ENCODE assay signal across 1 cellular context in the genomic region with DNA sequence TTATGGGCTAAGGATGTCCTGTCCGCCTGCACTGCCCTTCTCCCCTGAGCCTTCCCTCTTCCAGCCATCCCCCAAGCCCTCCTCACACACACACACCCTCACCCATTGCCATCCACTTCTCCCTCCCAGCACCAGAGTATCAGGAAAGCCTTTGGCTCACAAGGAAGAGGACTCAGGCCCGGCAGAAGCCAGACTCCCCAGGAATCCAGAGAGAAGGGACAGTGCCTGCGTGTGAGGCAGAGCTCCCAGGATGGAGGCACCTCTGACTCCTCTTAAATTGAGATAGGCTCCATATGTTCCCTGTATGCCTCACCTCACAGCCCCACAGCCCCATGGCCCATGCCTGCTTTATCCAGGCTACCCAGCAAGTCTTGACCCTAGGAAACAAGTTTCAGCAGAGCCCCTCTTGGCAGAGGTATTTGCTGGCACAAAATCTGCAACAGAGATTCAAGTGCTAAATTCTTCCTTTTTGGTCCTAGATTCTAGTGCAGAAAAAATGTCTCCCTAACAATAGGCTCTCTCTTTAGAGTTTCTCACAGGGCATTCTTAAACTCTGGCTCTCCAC.
TF ChIP-seq lines count a peak whose summit lies in the region.

No MANE protein-coding gene starts in this region.

TF ChIP-seq in HepG2, 621 proteins besides CTCF, POLR2A, EP300 and RAD21:
- TF ChIP-seq KLF15 (CRISPR knock-in tag; IDR thresholded peaks at IDR 0.05; ENCODE audit: borderline replicate concordance) (no peak), ZNF546 (CRISPR knock-in tag; conservative IDR thresholded peaks at IDR 0.05) (no peak), ZNF652 (CRISPR knock-in tag; IDR thresholded peaks at IDR 0.05; ENCODE audit: borderline replicate concordance, low read depth) (no peak), ZNF724P (CRISPR knock-in tag; IDR thresholded peaks at IDR 0.05; ENCODE audit: borderline replicate concordance) (no peak), ZNF292 (CRISPR knock-in tag; IDR thresholded peaks at IDR 0.05; ENCODE audit: borderline replicate concordance, low read depth) (no peak), SP140L (CRISPR knock-in tag; IDR thresholded peaks at IDR 0.05; ENCODE audit: borderline replicate concordance) (no peak), PHF5A (CRISPR knock-in tag; IDR thresholded peaks at IDR 0.05; ENCODE audit: low read depth, unreplicated experiment) (no peak), TARDBP (CRISPR knock-in tag; IDR thresholded peaks at IDR 0.05) (no peak), SMARCE1 (IDR thresholded peaks at IDR 0.05; ENCODE audit: borderline replicate concordance) (no peak), GTF3A (CRISPR knock-in tag; conservative IDR thresholded peaks at IDR 0.05) (no peak), ELF4 (CRISPR knock-in tag; IDR thresholded peaks at IDR 0.05; ENCODE audit: borderline replicate concordance) (no peak)
- TF ChIP-seq, protein P1, sequence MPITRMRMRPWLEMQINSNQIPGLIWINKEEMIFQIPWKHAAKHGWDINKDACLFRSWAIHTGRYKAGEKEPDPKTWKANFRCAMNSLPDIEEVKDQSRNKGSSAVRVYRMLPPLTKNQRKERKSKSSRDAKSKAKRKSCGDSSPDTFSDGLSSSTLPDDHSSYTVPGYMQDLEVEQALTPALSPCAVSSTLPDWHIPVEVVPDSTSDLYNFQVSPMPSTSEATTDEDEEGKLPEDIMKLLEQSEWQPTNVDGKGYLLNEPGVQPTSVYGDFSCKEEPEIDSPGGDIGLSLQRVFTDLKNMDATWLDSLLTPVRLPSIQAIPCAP (CRISPR knock-in tag; IDR thresholded peaks at IDR 0.05; ENCODE audit: low read depth), result no peak
- TF ChIP-seq, protein P2, sequence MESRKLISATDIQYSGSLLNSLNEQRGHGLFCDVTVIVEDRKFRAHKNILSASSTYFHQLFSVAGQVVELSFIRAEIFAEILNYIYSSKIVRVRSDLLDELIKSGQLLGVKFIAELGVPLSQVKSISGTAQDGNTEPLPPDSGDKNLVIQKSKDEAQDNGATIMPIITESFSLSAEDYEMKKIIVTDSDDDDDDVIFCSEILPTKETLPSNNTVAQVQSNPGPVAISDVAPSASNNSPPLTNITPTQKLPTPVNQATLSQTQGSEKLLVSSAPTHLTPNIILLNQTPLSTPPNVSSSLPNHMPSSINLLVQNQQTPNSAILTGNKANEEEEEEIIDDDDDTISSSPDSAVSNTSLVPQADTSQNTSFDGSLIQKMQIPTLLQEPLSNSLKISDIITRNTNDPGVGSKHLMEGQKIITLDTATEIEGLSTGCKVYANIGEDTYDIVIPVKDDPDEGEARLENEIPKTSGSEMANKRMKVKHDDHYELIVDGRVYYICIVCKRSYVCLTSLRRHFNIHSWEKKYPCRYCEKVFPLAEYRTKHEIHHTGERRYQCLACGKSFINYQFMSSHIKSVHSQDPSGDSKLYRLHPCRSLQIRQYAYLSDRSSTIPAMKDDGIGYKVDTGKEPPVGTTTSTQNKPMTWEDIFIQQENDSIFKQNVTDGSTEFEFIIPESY (CRISPR knock-in tag; IDR thresholded peaks at IDR 0.05), result no peak
- TF ChIP-seq, protein P3, sequence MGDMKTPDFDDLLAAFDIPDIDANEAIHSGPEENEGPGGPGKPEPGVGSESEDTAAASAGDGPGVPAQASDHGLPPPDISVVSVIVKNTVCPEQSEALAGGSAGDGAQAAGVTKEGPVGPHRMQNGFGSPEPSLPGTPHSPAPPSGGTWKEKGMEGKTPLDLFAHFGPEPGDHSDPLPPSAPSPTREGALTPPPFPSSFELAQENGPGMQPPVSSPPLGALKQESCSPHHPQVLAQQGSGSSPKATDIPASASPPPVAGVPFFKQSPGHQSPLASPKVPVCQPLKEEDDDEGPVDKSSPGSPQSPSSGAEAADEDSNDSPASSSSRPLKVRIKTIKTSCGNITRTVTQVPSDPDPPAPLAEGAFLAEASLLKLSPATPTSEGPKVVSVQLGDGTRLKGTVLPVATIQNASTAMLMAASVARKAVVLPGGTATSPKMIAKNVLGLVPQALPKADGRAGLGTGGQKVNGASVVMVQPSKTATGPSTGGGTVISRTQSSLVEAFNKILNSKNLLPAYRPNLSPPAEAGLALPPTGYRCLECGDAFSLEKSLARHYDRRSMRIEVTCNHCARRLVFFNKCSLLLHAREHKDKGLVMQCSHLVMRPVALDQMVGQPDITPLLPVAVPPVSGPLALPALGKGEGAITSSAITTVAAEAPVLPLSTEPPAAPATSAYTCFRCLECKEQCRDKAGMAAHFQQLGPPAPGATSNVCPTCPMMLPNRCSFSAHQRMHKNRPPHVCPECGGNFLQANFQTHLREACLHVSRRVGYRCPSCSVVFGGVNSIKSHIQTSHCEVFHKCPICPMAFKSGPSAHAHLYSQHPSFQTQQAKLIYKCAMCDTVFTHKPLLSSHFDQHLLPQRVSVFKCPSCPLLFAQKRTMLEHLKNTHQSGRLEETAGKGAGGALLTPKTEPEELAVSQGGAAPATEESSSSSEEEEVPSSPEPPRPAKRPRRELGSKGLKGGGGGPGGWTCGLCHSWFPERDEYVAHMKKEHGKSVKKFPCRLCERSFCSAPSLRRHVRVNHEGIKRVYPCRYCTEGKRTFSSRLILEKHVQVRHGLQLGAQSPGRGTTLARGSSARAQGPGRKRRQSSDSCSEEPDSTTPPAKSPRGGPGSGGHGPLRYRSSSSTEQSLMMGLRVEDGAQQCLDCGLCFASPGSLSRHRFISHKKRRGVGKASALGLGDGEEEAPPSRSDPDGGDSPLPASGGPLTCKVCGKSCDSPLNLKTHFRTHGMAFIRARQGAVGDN (CRISPR knock-in tag; IDR thresholded peaks at IDR 0.05), result no peak
